In the genomic region with DNA sequence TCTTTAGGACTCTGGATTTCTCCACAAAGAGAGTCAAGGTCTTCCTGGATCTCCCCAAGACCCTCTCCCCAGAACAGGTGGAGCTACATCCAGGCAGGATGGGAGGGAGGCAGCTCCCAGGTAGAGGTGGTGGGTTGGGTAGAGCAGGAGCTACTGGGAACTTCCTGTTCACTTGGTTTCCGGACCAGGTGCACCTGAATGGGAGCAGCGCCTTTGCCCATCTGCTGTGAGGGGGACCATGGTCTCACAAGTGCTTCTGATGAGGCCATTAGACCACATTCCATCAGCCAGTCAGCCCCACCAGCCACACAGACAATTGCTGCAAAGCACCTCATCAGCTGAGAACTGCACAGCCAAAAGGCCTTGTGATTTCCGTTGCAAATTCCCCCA, we compare ENCODE assay signal across 19 cellular contexts.
DNase-seq lines count a peak whose midpoint lies in the region; ATAC-seq and TF ChIP-seq lines count a peak whose summit lies in the region.
"Had no signal": no experiment of that assay in that cellular context is flagged by ENCODE, and none has a peak within 500 bp of the region (broad histone marks: within the 10 kb centered on the region; RNA-seq: fewer than 3 reads in every experiment).

No MANE protein-coding gene starts in this region.

- H3K4me3 Mint-ChIP-seq in osteocyte (ENCODE audit: unreplicated experiment) (no peak overlapping the region), WTC11 (no peak overlapping the region)
- H3K4me3 Mint-ChIP-seq: CD14-positive monocyte; CD4-positive, alpha-beta memory T cell; GM23338; HFFc6 had no signal

- H3K27ac Mint-ChIP-seq in osteocyte (ENCODE audit: unreplicated experiment) (no peak overlapping the region), WTC11 (no peak overlapping the region)
- H3K27ac Mint-ChIP-seq: CD14-positive monocyte; CD4-positive, alpha-beta memory T cell; GM23338; HFFc6 had no signal

- H3K27me3 Mint-ChIP-seq in osteocyte (ENCODE audit: unreplicated experiment), result no peaks in the 10 kb centered on the region
- H3K27me3 Mint-ChIP-seq in WTC11 (ENCODE audit: low read depth), result no peaks in the 10 kb centered on the region; the same call in 1 of the 2 replicates

- ATAC-seq in Right ventricle myocardium inferior (no peak), left lobe of liver (no peak), WTC11 (no peak), HG02571 (IDR thresholded peaks at IDR 0.05; ENCODE audit: unreplicated experiment) (no peak)
- ATAC-seq: GM23338, HCT116 had no signal

- intact Hi-C loops in cardiac septum (cut with DNase I), result no loop called here
- intact Hi-C loops in Right ventricle myocardium inferior (cut with DNase I), result no loop called here

- POLR2A ChIA-PET in WTC11 (lab: Charles Lee), result no interaction called here

- no peaks in the 10 kb centered on the region for H3K4me1 Mint-ChIP-seq in osteocyte (ENCODE audit: unreplicated experiment)
- H3K4me1 Mint-ChIP-seq in WTC11, result peaks cover 9% of the 10 kb centered on the region; the same call in 1 of the 2 replicates
- H3K4me1 Mint-ChIP-seq: CD14-positive monocyte; CD4-positive, alpha-beta memory T cell had no signal

- CTCF ChIA-PET in WTC11 (lab: Charles Lee), result interaction anchor here (1.8 kb wide), 1 partner anchor 126 kb away, joined by 5 read pairs; no protein-coding TSS in a partner anchor

- TF ChIP-seq CTCF in osteocyte (IDR thresholded peaks at IDR 0.05), result no peak
- TF ChIP-seq CTCF in WTC11 (IDR thresholded peaks at IDR 0.05), result no peak

- no peaks in the 10 kb centered on the region for H3K9me3 Mint-ChIP-seq in osteocyte (ENCODE audit: unreplicated experiment)
- 0 out of 2 replicates have a peak, but pooled peaks cover 3% of the 10 kb centered on the region for H3K9me3 Mint-ChIP-seq in WTC11
- H3K9me3 Mint-ChIP-seq: CD4-positive, alpha-beta memory T cell; HFFc6 had no signal

- DNase-seq in cardiac septum (ENCODE audit: low spot score) (peak; percentile 20), Right ventricle myocardium inferior (ENCODE audit: missing footprints) (no peak), NCI-H526 treated with DMSO at 0.1 percent for 48 hours (lab: John Stamatoyannopoulos, UW) (peak; percentile 11), left lobe of liver (ENCODE audit: low spot score) (peak; percentile 22), osteocyte (ENCODE audit: extremely low spot score, unreplicated experiment) (peak; percentile 63), WTC11 (ENCODE audit: low spot score) (no peak)
- no peak for DNase-seq in activated effector memory CD4-positive, alpha-beta T cell treated with anti-CD3 and anti-CD28 coated beads, Interleukin-2, amount 50 U/mL, for 16 hours
- DNase-seq: 8988T; CD4-positive, alpha-beta memory T cell; DMS153; DMS79; GDM1; H7; HFFc6; IMR-90 had no signal

- H3K36me3 Mint-ChIP-seq in osteocyte (ENCODE audit: unreplicated experiment) (no peaks in the 10 kb centered on the region), WTC11 (no peaks in the 10 kb centered on the region)
- H3K36me3 Mint-ChIP-seq: CD14-positive monocyte; CD4-positive, alpha-beta memory T cell had no signal

TF ChIP-seq in WTC11, 78 proteins besides CTCF, POLR2A, EP300 and RAD21:
- TF ChIP-seq, protein P1, sequence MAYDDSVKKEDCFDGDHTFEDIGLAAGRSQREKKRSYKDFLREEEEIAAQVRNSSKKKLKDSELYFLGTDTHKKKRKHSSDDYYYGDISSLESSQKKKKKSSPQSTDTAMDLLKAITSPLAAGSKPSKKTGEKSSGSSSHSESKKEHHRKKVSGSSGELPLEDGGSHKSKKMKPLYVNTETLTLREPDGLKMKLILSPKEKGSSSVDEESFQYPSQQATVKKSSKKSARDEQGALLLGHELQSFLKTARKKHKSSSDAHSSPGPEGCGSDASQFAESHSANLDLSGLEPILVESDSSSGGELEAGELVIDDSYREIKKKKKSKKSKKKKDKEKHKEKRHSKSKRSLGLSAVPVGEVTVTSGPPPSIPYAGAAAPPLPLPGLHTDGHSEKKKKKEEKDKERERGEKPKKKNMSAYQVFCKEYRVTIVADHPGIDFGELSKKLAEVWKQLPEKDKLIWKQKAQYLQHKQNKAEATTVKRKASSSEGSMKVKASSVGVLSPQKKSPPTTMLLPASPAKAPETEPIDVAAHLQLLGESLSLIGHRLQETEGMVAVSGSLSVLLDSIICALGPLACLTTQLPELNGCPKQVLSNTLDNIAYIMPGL (CRISPR knock-in tag; IDR thresholded peaks at IDR 0.05), result no peak
- TF ChIP-seq CREB1 (CRISPR knock-in tag; IDR thresholded peaks at IDR 0.05) (no peak), HMGA2 (CRISPR knock-in tag; IDR thresholded peaks at IDR 0.05) (no peak), ZNF219 (CRISPR knock-in tag; IDR thresholded peaks at IDR 0.05; ENCODE audit: borderline replicate concordance) (no peak), MYBL2 (CRISPR knock-in tag; IDR thresholded peaks at IDR 0.05) (no peak), MXD4 (CRISPR knock-in tag; IDR thresholded peaks at IDR 0.05; ENCODE audit: borderline replicate concordance) (no peak), GRHL2 (CRISPR knock-in tag; IDR thresholded peaks at IDR 0.05; ENCODE audit: insufficient replicate concordance, severe bottlenecking) (no peak), TEAD4 (CRISPR knock-in tag; IDR thresholded peaks at IDR 0.05) (no peak), NR3C1 (CRISPR knock-in tag; conservative IDR thresholded peaks at IDR 0.05; ENCODE audit: low read depth) (no peak), GABPB1 (CRISPR knock-in tag; IDR thresholded peaks at IDR 0.05) (no peak), ZNF423 (CRISPR knock-in tag; IDR thresholded peaks at IDR 0.05) (no peak)
- TF ChIP-seq, protein P2, sequence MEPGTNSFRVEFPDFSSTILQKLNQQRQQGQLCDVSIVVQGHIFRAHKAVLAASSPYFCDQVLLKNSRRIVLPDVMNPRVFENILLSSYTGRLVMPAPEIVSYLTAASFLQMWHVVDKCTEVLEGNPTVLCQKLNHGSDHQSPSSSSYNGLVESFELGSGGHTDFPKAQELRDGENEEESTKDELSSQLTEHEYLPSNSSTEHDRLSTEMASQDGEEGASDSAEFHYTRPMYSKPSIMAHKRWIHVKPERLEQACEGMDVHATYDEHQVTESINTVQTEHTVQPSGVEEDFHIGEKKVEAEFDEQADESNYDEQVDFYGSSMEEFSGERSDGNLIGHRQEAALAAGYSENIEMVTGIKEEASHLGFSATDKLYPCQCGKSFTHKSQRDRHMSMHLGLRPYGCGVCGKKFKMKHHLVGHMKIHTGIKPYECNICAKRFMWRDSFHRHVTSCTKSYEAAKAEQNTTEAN (CRISPR knock-in tag; IDR thresholded peaks at IDR 0.05), result no peak
- TF ChIP-seq, protein P3, sequence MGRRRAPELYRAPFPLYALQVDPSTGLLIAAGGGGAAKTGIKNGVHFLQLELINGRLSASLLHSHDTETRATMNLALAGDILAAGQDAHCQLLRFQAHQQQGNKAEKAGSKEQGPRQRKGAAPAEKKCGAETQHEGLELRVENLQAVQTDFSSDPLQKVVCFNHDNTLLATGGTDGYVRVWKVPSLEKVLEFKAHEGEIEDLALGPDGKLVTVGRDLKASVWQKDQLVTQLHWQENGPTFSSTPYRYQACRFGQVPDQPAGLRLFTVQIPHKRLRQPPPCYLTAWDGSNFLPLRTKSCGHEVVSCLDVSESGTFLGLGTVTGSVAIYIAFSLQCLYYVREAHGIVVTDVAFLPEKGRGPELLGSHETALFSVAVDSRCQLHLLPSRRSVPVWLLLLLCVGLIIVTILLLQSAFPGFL (CRISPR knock-in tag; IDR thresholded peaks at IDR 0.05; ENCODE audit: borderline replicate concordance), result no peak
- TF ChIP-seq, protein P4, sequence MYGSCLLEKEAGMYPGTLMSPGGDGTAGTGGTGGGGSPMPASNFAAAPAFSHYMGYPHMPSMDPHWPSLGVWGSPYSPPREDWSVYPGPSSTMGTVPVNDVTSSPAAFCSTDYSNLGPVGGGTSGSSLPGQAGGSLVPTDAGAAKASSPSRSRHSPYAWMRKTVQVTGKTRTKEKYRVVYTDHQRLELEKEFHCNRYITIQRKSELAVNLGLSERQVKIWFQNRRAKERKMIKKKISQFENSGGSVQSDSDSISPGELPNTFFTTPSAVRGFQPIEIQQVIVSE (CRISPR knock-in tag; IDR thresholded peaks at IDR 0.05; ENCODE audit: borderline replicate concordance), result no peak
- TF ChIP-seq, protein P5, sequence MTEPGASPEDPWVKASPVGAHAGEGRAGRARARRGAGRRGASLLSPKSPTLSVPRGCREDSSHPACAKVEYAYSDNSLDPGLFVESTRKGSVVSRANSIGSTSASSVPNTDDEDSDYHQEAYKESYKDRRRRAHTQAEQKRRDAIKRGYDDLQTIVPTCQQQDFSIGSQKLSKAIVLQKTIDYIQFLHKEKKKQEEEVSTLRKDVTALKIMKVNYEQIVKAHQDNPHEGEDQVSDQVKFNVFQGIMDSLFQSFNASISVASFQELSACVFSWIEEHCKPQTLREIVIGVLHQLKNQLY (CRISPR knock-in tag; IDR thresholded peaks at IDR 0.05), result no peak

Comparison
In these comparisons a context has a peak if more than half of its experiments do, and no peak if none do; other contexts are left out.
1. DNase-seq: peak in cardiac septum (single experiment), NCI-H526 treated with DMSO at 0.1 percent for 48 hours (single experiment), left lobe of liver (single experiment) and osteocyte (single experiment); none in Right ventricle myocardium inferior (single experiment), WTC11 (single experiment) and activated effector memory CD4-positive, alpha-beta T cell treated with anti-CD3 and anti-CD28 coated beads, Interleukin-2, amount 50 U/mL, for 16 hours (single experiment).